8 cellular contexts compared by ENCODE assay signal in genomic region chr5:16666861-16667481, GRCh38. TPM values are rescaled to one million over a fixed set of nuclear protein-coding genes. Genes with fewer than 3 reads are reported as not detected.
DNase-seq lines count a peak whose midpoint lies in the region; ATAC-seq and TF ChIP-seq lines count a peak whose summit lies in the region.

No MANE protein-coding gene starts in this region.

- H3K9me3 ChIP-seq in hepatocyte (ENCODE audit: low read depth), result no peaks in the 10 kb centered on the region

- peak; percentile 60 for TF ChIP-seq CTCF in hepatocyte (IDR thresholded peaks at IDR 0.05; ENCODE audit: poor library complexity)

- H3K79me2 ChIP-seq in hepatocyte, result no peaks in the 10 kb centered on the region

- no peak overlapping the region for H3K4me3 ChIP-seq in Jurkat, Clone E6-1 (ENCODE audit: low read length)
- H3K4me3 ChIP-seq in hepatocyte, result no peak overlapping the region

- DNase-seq in CD1c-positive myeloid dendritic cell (ENCODE audit: extremely low spot score) (peak; percentile 10), hepatocyte (ENCODE audit: low spot score) (no peak), GM03348 (ENCODE audit: low spot score) (no peak)
- peak; percentile 32 for DNase-seq in Jurkat, Clone E6-1 (ENCODE audit: low read depth, low spot score)
- peak; percentile 48 for DNase-seq in activated T-cell treated with anti-CD3 and anti-CD28 coated beads, Interleukin-2, amount 50 U/mL, for 24 hours
- peak; percentile 12 to 27 for DNase-seq in stimulated activated CD4-positive, alpha-beta T cell treated with anti-CD3 and anti-CD28 coated beads, Interleukin-4, amount 100 ng/mL, for 4 hours

- ATAC-seq in HG03039 (IDR thresholded peaks at IDR 0.05; ENCODE audit: unreplicated experiment), result no peak
- ATAC-seq in HG02678 (IDR thresholded peaks at IDR 0.05; ENCODE audit: unreplicated experiment), result no peak

- H4K20me1 ChIP-seq in hepatocyte (ENCODE audit: insufficient read depth, poor library complexity, severe bottlenecking), result no peaks in the 10 kb centered on the region

- H3K27ac Mint-ChIP-seq in activated T-cell treated with anti-CD3 and anti-CD28 coated beads, Interleukin-2, amount 50 U/mL, for 24 hours, result no peak overlapping the region

- H3K4me3 Mint-ChIP-seq in activated T-cell treated with anti-CD3 and anti-CD28 coated beads, Interleukin-2, amount 50 U/mL, for 24 hours, result no peak overlapping the region

- no peaks in the 10 kb centered on the region for H3K27me3 ChIP-seq in hepatocyte

- no peaks in the 10 kb centered on the region for H3K4me1 ChIP-seq in hepatocyte (ENCODE audit: insufficient read depth)

- WGBS in hepatocyte (ENCODE audit: low lambda C conversion rate, missing lambda C conversion rate), result 66% methylated on average over 12 of the region's 12 CpGs

- H3K9me2 ChIP-seq in hepatocyte (replicated peaks; ENCODE audit: insufficient read depth), result no peaks in the 10 kb centered on the region

- H2AFZ ChIP-seq in hepatocyte, result no peak overlapping the region

- no peaks in the 10 kb centered on the region for H3K27me3 Mint-ChIP-seq in activated T-cell treated with anti-CD3 and anti-CD28 coated beads, Interleukin-2, amount 50 U/mL, for 24 hours

- H3K36me3 ChIP-seq in hepatocyte (replicated peaks; ENCODE audit: insufficient read depth, low read depth), result no peaks in the 10 kb centered on the region

- H3K4me2 ChIP-seq in hepatocyte, result no peak overlapping the region

- H3K27ac ChIP-seq in hepatocyte, result no peak overlapping the region

- no peaks in the 10 kb centered on the region for H3K9me3 Mint-ChIP-seq in activated T-cell treated with anti-CD3 and anti-CD28 coated beads, Interleukin-2, amount 50 U/mL, for 24 hours

- H3K4me1 Mint-ChIP-seq in activated T-cell treated with anti-CD3 and anti-CD28 coated beads, Interleukin-2, amount 50 U/mL, for 24 hours (ENCODE audit: low read depth), result peaks cover 9% of the 10 kb centered on the region

- no peaks in the 10 kb centered on the region for H3K36me3 Mint-ChIP-seq in activated T-cell treated with anti-CD3 and anti-CD28 coated beads, Interleukin-2, amount 50 U/mL, for 24 hours (ENCODE audit: low read depth)

RNA-seq across cellular contexts. Expression of gene RETREG1, which starts 50.2 kb away (rescaled TPM):
- 25.9 TPM for polyA plus RNA-seq in Jurkat, Clone E6-1 (2012; ENCODE audit: insufficient read depth, insufficient read length)
- 23.8 and 24.6 TPM in 2 replicates for total RNA-seq in hepatocyte
- 24.0 and 24.3 TPM in 2 replicates for polyA plus RNA-seq in hepatocyte

Comparison
In these comparisons a context has a peak if more than half of its experiments do, and no peak if none do; other contexts are left out.
1. DNase-seq: peak in CD1c-positive myeloid dendritic cell (single experiment), Jurkat, Clone E6-1 (single experiment), activated T-cell treated with anti-CD3 and anti-CD28 coated beads, Interleukin-2, amount 50 U/mL, for 24 hours (single experiment) and stimulated activated CD4-positive, alpha-beta T cell treated with anti-CD3 and anti-CD28 coated beads, Interleukin-4, amount 100 ng/mL, for 4 hours (2 of 2); none in hepatocyte (single experiment) and GM03348 (single experiment).